11 cellular contexts compared by ENCODE assay signal in the genomic region with DNA sequence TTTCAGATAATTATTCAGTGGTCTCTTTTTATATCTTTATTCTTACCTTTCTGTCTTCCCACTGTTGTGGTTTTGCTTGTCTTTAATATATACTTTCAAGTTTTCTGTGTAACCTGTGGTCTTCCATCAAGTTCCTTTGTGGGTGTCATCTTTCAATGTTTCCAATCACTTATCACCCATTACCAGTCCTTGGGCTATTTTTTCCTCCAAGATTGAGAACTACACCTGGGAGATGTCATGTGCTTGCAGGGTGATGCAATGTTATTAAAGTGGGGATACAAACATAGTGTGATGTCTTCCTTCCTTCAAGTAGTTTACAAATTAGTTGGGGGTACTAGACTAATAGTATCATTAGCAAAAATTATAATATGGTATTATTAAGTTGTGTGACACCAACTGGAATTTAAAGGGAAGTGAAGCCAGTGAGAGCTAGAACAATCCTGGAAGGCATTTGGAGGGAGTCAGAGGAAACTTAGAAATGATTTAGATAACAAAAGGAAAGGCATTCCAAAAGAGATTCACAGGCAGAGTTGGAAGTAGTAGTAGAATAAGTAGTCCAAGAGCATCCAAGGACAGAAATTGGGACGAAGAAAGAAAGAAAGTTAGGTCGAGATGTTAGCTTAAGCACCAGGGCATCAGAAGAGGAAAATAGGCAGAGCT. TPM values are rescaled to one million over a fixed set of nuclear protein-coding genes. Genes with fewer than 3 reads are reported as not detected.
A peak's percentile ranks its signal among the peaks of the same experiment; 100 is the strongest.
DNase-seq lines count a peak whose midpoint lies in the region; ATAC-seq and TF ChIP-seq lines count a peak whose summit lies in the region.
"Had no signal": no experiment of that assay in that cellular context is flagged by ENCODE, and none has a peak within 500 bp of the region (broad histone marks: within the 10 kb centered on the region; RNA-seq: fewer than 3 reads in every experiment).

No MANE protein-coding gene starts in this region.

- no peaks in the 10 kb centered on the region for H3K9me2 ChIP-seq in GM23338 (ENCODE audit: insufficient read depth)

- TF ChIP-seq CTCF in GM23338 (conservative IDR thresholded peaks at IDR 0.05; ENCODE audit: low read depth in 2 of 2) = no peak

- peaks cover 0 to 6% (median 2%) of the 10 kb centered on the region in 7 donors for H3K9me3 Mint-ChIP-seq in CD4-positive, CD25-positive, alpha-beta regulatory T cell
- H3K9me3 Mint-ChIP-seq in GM23338 = peaks cover 6% of the 10 kb centered on the region; the same call in 2 of the 3 replicates
- H3K9me3 Mint-ChIP-seq in activated T-helper 2 cell treated with anti-CD3 and anti-CD28 coated beads, Interferon-gamma antibody, Interleukin-2, Interleukin-4, amounts not matched to agents 10 μg/mL and 5 μg/mL and 100 μg/mL, durations not matched to agents 14 hours and 24 hours and 36 hours = peaks cover 8% of the 10 kb centered on the region
- H3K9me3 Mint-ChIP-seq in naive B cell = peaks cover 0 to 9% (median 2%) of the 10 kb centered on the region in 7 donors

- H3K27me3 ChIP-seq in CD4-positive, CD25-positive, alpha-beta regulatory T cell (ENCODE audit: control insufficient read depth, insufficient read depth, low read length) = no peaks in the 10 kb centered on the region
- H3K27me3 ChIP-seq in GM23338 (ENCODE audit: insufficient read depth) = no peaks in the 10 kb centered on the region

- H3K36me3 Mint-ChIP-seq in CD4-positive, CD25-positive, alpha-beta regulatory T cell = no peaks in the 10 kb centered on the region
- peaks cover 5% of the 10 kb centered on the region; the same call in 2 of the 3 replicates for H3K36me3 Mint-ChIP-seq in GM23338 (ENCODE audit: low read depth)
- H3K36me3 Mint-ChIP-seq in activated T-helper 2 cell treated with anti-CD3 and anti-CD28 coated beads, Interferon-gamma antibody, Interleukin-2, Interleukin-4, amounts not matched to agents 10 μg/mL and 5 μg/mL and 100 μg/mL, durations not matched to agents 14 hours and 24 hours and 36 hours (ENCODE audit: low read depth) = peaks cover 24% of the 10 kb centered on the region
- H3K36me3 Mint-ChIP-seq in naive B cell = no peaks in the 10 kb centered on the region
- H3K36me3 Mint-ChIP-seq: immature natural killer cell had no signal

- H3K36me3 ChIP-seq in CD4-positive, CD25-positive, alpha-beta regulatory T cell (ENCODE audit: control insufficient read depth, insufficient read depth, low read length) = no peaks in the 10 kb centered on the region
- H3K36me3 ChIP-seq in GM23338 (ENCODE audit: insufficient read depth) = 0 out of 2 replicates have a peak, but pooled peaks cover under 1% of the 10 kb centered on the region
- H3K36me3 ChIP-seq: thoracic aorta had no signal

- ATAC-seq in CD4-positive, CD25-positive, alpha-beta regulatory T cell (ENCODE audit: low read depth in 2 of 2) = no peak
- ATAC-seq in GM23338 (no peak), naive B cell (ENCODE audit: low read depth in 2 of 2) (no peak)

- H3K4me3 Mint-ChIP-seq in CD4-positive, CD25-positive, alpha-beta regulatory T cell = peak overlapping the region; percentile 1 to 87 (median 42)
- H3K4me3 Mint-ChIP-seq in GM23338 (peak overlapping the region; percentile 51), naive B cell (peak overlapping the region in 6 of 8 donors; percentile 22 to 57 (median 32))
- H3K4me3 Mint-ChIP-seq in activated T-helper 2 cell treated with anti-CD3 and anti-CD28 coated beads, Interferon-gamma antibody, Interleukin-2, Interleukin-4, amounts not matched to agents 10 μg/mL and 5 μg/mL and 100 μg/mL, durations not matched to agents 14 hours and 24 hours and 36 hours (ENCODE audit: low read depth) = peak overlapping the region; percentile 53

- no peak overlapping the region for H3K27ac ChIP-seq in CD4-positive, CD25-positive, alpha-beta regulatory T cell (ENCODE audit: insufficient read depth, low read length, poor library complexity, severe bottlenecking)
- peak overlapping the region; percentile 77 for H3K27ac ChIP-seq in GM23338 (ENCODE audit: low read depth)
- H3K27ac ChIP-seq: thoracic aorta had no signal

- intact Hi-C loops in activated T-helper 2 cell treated with anti-CD3 and anti-CD28 coated beads, Interferon-gamma antibody, Interleukin-2, Interleukin-4, amounts not matched to agents 10 μg/mL and 5 μg/mL and 100 μg/mL, durations not matched to agents 14 hours and 24 hours and 36 hours (cut with micrococcal nuclease) = loop anchor here (5.0 to 10.0 kb wide), 5 partner anchors 324 to 882 kb away; a partner anchor contains a TSS

- H3K27me3 Mint-ChIP-seq in CD4-positive, CD25-positive, alpha-beta regulatory T cell = no peaks in the 10 kb centered on the region
- H3K27me3 Mint-ChIP-seq in GM23338 (ENCODE audit: insufficient read depth, low read depth, poor library complexity) (peaks cover 4% of the 10 kb centered on the region), naive B cell (no peaks in the 10 kb centered on the region)
- no peaks in the 10 kb centered on the region for H3K27me3 Mint-ChIP-seq in activated T-helper 2 cell treated with anti-CD3 and anti-CD28 coated beads, Interferon-gamma antibody, Interleukin-2, Interleukin-4, amounts not matched to agents 10 μg/mL and 5 μg/mL and 100 μg/mL, durations not matched to agents 14 hours and 24 hours and 36 hours (ENCODE audit: low read depth)

- H3K4me1 Mint-ChIP-seq in CD4-positive, CD25-positive, alpha-beta regulatory T cell = peaks cover 24 to 63% (median 49%) of the 10 kb centered on the region in 4 donors
- H3K4me1 Mint-ChIP-seq in GM23338 (peaks cover 46% of the 10 kb centered on the region), naive B cell (peaks cover 35 to 46% (median 43%) of the 10 kb centered on the region in 3 donors)
- H3K4me1 Mint-ChIP-seq in activated T-helper 2 cell treated with anti-CD3 and anti-CD28 coated beads, Interferon-gamma antibody, Interleukin-2, Interleukin-4, amounts not matched to agents 10 μg/mL and 5 μg/mL and 100 μg/mL, durations not matched to agents 14 hours and 24 hours and 36 hours (ENCODE audit: low read depth) = peaks cover 39% of the 10 kb centered on the region

- peak overlapping the region in 1 of 3 donors; percentile 2 for H3K27ac Mint-ChIP-seq in CD4-positive, CD25-positive, alpha-beta regulatory T cell
- H3K27ac Mint-ChIP-seq in GM23338 (peak overlapping the region; percentile 69), naive B cell (peak overlapping the region in 2 of 6 donors; percentile 33 to 88)
- no peak overlapping the region for H3K27ac Mint-ChIP-seq in activated T-helper 2 cell treated with anti-CD3 and anti-CD28 coated beads, Interferon-gamma antibody, Interleukin-2, Interleukin-4, amounts not matched to agents 10 μg/mL and 5 μg/mL and 100 μg/mL, durations not matched to agents 14 hours and 24 hours and 36 hours

- no peak for DNase-seq in CD4-positive, CD25-positive, alpha-beta regulatory T cell
- DNase-seq in GM23338 (ENCODE audit: low spot score) = peak; percentile 71
- no peak for DNase-seq in activated T-helper 2 cell treated with anti-CD3 and anti-CD28 coated beads, Interferon-gamma antibody, Interleukin-2, Interleukin-4, amounts not matched to agents 10 μg/mL and 5 μg/mL and 100 μg/mL, durations not matched to agents 14 hours and 24 hours and 36 hours (ENCODE audit: low spot score)
- no peak for DNase-seq in naive B cell
- DNase-seq in NCI-H146 treated with DMSO at 0.1 percent for 48 hours (lab: John Stamatoyannopoulos, UW; ENCODE audit: unreplicated experiment) = no peak
- DNase-seq in activated CD4-positive, CD25-positive, alpha-beta regulatory T cell (lab: John Stamatoyannopoulos, UW) = no peak
- DNase-seq in NK-92 (lab: John Stamatoyannopoulos, UW; ENCODE audit: unreplicated experiment) = no peak
- no peak for DNase-seq in AG20443 (ENCODE audit: low spot score)
- DNase-seq: immature natural killer cell; stimulated activated CD4-positive, alpha-beta T cell treated with anti-CD3 and anti-CD28 coated beads, Interleukin-12 subunit alpha, Interleukin-12 subunit beta, amount 100 ng/mL, for 4 hours had no signal

- H3K4me2 ChIP-seq in GM23338 = peak overlapping the region; percentile 90

- peaks cover 2% of the 10 kb centered on the region in 2 experiments for H3K9me3 ChIP-seq in CD4-positive, CD25-positive, alpha-beta regulatory T cell (ENCODE audit: control insufficient read depth in 2 of 2, low read length in 2 of 2)
- H3K9me3 ChIP-seq: thoracic aorta had no signal

- H4K20me1 ChIP-seq in GM23338 (replicated peaks; ENCODE audit: insufficient read depth) = no peaks in the 10 kb centered on the region

- H3K4me3 ChIP-seq in CD4-positive, CD25-positive, alpha-beta regulatory T cell (ENCODE audit: low read depth, low read length) = peak overlapping the region; percentile 99
- H3K4me3 ChIP-seq in GM23338 = peak overlapping the region; percentile 81

- no peak overlapping the region for H2AFZ ChIP-seq in GM23338

- peaks cover 70% of the 10 kb centered on the region for H3K79me2 ChIP-seq in GM23338 (replicated peaks; ENCODE audit: insufficient read depth)

- peaks cover 3% of the 10 kb centered on the region; the same call in 1 of the 2 replicates for H3F3A ChIP-seq in GM23338 (replicated peaks; ENCODE audit: low read depth)

- H3K4me1 ChIP-seq in CD4-positive, CD25-positive, alpha-beta regulatory T cell (ENCODE audit: control insufficient read depth, insufficient read depth, low read length, poor library complexity, severe bottlenecking) = peaks cover 46% of the 10 kb centered on the region
- H3K4me1 ChIP-seq in GM23338 (ENCODE audit: insufficient read depth) = peaks cover 55% of the 10 kb centered on the region

TF ChIP-seq in GM23338, 12 proteins besides CTCF, POLR2A, EP300 and RAD21 (continues in another document):
- TF ChIP-seq, protein P1, sequence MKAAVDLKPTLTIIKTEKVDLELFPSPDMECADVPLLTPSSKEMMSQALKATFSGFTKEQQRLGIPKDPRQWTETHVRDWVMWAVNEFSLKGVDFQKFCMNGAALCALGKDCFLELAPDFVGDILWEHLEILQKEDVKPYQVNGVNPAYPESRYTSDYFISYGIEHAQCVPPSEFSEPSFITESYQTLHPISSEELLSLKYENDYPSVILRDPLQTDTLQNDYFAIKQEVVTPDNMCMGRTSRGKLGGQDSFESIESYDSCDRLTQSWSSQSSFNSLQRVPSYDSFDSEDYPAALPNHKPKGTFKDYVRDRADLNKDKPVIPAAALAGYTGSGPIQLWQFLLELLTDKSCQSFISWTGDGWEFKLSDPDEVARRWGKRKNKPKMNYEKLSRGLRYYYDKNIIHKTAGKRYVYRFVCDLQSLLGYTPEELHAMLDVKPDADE (IDR thresholded peaks at IDR 0.05) = no peak
- TF ChIP-seq JUNB (IDR thresholded peaks at IDR 0.05; ENCODE audit: unreplicated experiment) = no peak

RNA-seq across cellular contexts. Expression of a gene that starts 3.4 kb away (rescaled TPM):
- 41.1 TPM for total RNA-seq in CD4-positive, CD25-positive, alpha-beta regulatory T cell
- polyA plus RNA-seq in CD4-positive, CD25-positive, alpha-beta regulatory T cell = 10 to 100 TPM in 3 of 4 donors, 1 to 10 TPM in 1; 9.7 to 10.8 (median 10.4) TPM
- 31.1 and 32.0 TPM in 2 replicates for total RNA-seq in GM23338 (2014; rRNA removed; shearing (Covaris generic))
- polyA plus RNA-seq in GM23338 (2016; fragmentation: Nextera tagmentation; extraction: Ambion mirVana) (9.9 and 10.3 TPM in 2 replicates), naive B cell (ENCODE audit: low read depth in 6 of 6) (1 to 10 TPM; 6.8 to 9.8 (median 8.0) TPM)
- total RNA-seq in activated T-helper 2 cell treated with anti-CD3 and anti-CD28 coated beads, Interferon-gamma antibody, Interleukin-2, Interleukin-4, amounts not matched to agents 10 μg/mL and 5 μg/mL and 100 μg/mL, durations not matched to agents 14 hours and 24 hours and 36 hours = 21.0 and 21.7 TPM in 2 replicates
